Comparison of ENCODE assay signal across 10 cellular contexts in the genomic region with DNA sequence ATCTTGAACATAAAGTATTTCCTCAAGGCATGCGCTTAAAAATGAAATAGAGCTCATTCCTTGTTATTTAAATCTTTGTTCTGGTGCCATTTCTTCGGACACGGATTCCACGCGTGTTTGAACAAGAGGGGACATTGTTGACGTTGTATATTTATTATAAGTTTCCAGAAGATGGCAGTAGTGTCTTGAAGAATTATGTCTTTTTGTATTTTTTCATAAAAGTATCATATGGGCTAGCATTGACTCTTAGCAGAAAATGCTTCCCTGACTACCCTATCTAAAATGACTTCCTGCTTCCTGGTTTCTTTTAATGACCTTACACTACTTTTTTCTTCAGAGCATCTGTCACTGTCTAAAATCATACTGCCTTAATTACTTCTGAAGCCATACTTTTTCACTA. TPM values are rescaled to one million over a fixed set of nuclear protein-coding genes. Genes with fewer than 3 reads are reported as not detected.
DNase-seq lines count a peak whose midpoint lies in the region; ATAC-seq and TF ChIP-seq lines count a peak whose summit lies in the region.
"Had no signal": no experiment of that assay in that cellular context is flagged by ENCODE, and none has a peak within 500 bp of the region (broad histone marks: within the 10 kb centered on the region; RNA-seq: fewer than 3 reads in every experiment).

No MANE protein-coding gene starts in this region.

- no peak overlapping the region for H3K9ac ChIP-seq in endodermal cell (ENCODE audit: extremely low read depth, low read length, poor library complexity, severe bottlenecking)

- no peaks in the 10 kb centered on the region for H3K9me3 Mint-ChIP-seq in activated T-cell treated with anti-CD3 and anti-CD28 coated beads, Interleukin-2, amount 50 U/mL, for 4 hours
- H3K9me3 Mint-ChIP-seq in endodermal cell: peaks cover 5% of the 10 kb centered on the region
- H3K9me3 Mint-ChIP-seq in progenitor cell of endocrine pancreas (ENCODE audit: low read depth): peaks cover 5% of the 10 kb centered on the region

- no peak for DNase-seq in activated T-cell treated with anti-CD3 and anti-CD28 coated beads, Interleukin-2, amount 50 U/mL, for 4 hours
- DNase-seq in activated T-cell treated with anti-CD3 and anti-CD28 coated beads for 4 hours (no peak), NCI-H1105 treated with DMSO at 0.1 percent for 48 hours (lab: John Stamatoyannopoulos, UW) (peak; percentile 27), endodermal cell (no peak), progenitor cell of endocrine pancreas (ENCODE audit: low spot score, unreplicated experiment) (no peak), RWPE1 (ENCODE audit: low spot score) (no peak)
- no peak for DNase-seq in effector memory CD4-positive, alpha-beta T cell
- DNase-seq: activated CD4-positive, alpha-beta T cell treated with anti-CD3 and anti-CD28 coated beads for 48 hours had no signal

- peaks cover 12% of the 10 kb centered on the region for H3K9me3 ChIP-seq in endodermal cell (ENCODE audit: control insufficient read depth, low read length)
- H3K9me3 ChIP-seq in effector memory CD4-positive, alpha-beta T cell (ENCODE audit: control insufficient read depth, low read length): no peaks in the 10 kb centered on the region

- H3K27ac ChIP-seq in endodermal cell (ENCODE audit: low read depth, low read length): no peak overlapping the region
- no peak overlapping the region for H3K27ac ChIP-seq in effector memory CD4-positive, alpha-beta T cell (ENCODE audit: insufficient read depth, low read length, poor library complexity, severe bottlenecking)
- H3K27ac ChIP-seq in RWPE1: no peak overlapping the region
- H3K27ac ChIP-seq: HL-60 had no signal

- peak; percentile 46 to 57 for ATAC-seq in activated T-cell treated with anti-CD3 and anti-CD28 coated beads, Interleukin-2, amount 50 U/mL, for 4 hours
- ATAC-seq in GM19035 (IDR thresholded peaks at IDR 0.05; ENCODE audit: unreplicated experiment): no peak

- H3K27me3 Mint-ChIP-seq in activated T-cell treated with anti-CD3 and anti-CD28 coated beads, Interleukin-2, amount 50 U/mL, for 4 hours (ENCODE audit: low read depth): peaks cover 2% of the 10 kb centered on the region
- H3K27me3 Mint-ChIP-seq in endodermal cell (ENCODE audit: insufficient read depth): no peaks in the 10 kb centered on the region
- H3K27me3 Mint-ChIP-seq in progenitor cell of endocrine pancreas: no peaks in the 10 kb centered on the region

- no peaks in the 10 kb centered on the region for H3K27me3 ChIP-seq in endodermal cell (ENCODE audit: control insufficient read depth, insufficient read depth, low read length, poor library complexity, severe bottlenecking)
- H3K27me3 ChIP-seq in effector memory CD4-positive, alpha-beta T cell (replicated peaks; ENCODE audit: control insufficient read depth, insufficient read depth, low read length, poor library complexity, severe bottlenecking): no peaks in the 10 kb centered on the region

- H3K4me1 ChIP-seq in endodermal cell (ENCODE audit: control insufficient read depth, insufficient read depth, low read length): no peaks in the 10 kb centered on the region
- H3K4me1 ChIP-seq in effector memory CD4-positive, alpha-beta T cell (ENCODE audit: control insufficient read depth, insufficient read depth, low read length, poor library complexity, severe bottlenecking): peaks cover 3% of the 10 kb centered on the region

- POLR2A ChIA-PET in RWPE1 (lab: Yijun Ruan, JAX; ENCODE audit: low non-redundant PET): no interaction called here

- CTCF ChIA-PET in RWPE1 (lab: Yijun Ruan, JAX): interaction anchor here (0.5 to 1.8 kb wide), 10 partner anchors 32 to 333 kb away, joined by 3 to 10 read pairs (median 4); no protein-coding TSS in a partner anchor

- no peak overlapping the region for H3K4me3 Mint-ChIP-seq in activated T-cell treated with anti-CD3 and anti-CD28 coated beads, Interleukin-2, amount 50 U/mL, for 4 hours
- no peak overlapping the region for H3K4me3 Mint-ChIP-seq in endodermal cell
- no peak overlapping the region for H3K4me3 Mint-ChIP-seq in progenitor cell of endocrine pancreas (ENCODE audit: low read depth)

- H3K36me3 ChIP-seq in endodermal cell (ENCODE audit: control insufficient read depth, insufficient read depth, low read length): peaks cover 64% of the 10 kb centered on the region
- peaks cover 34% of the 10 kb centered on the region for H3K36me3 ChIP-seq in effector memory CD4-positive, alpha-beta T cell (ENCODE audit: control insufficient read depth, insufficient read depth, low read length)

- no peak overlapping the region for H3K27ac Mint-ChIP-seq in endodermal cell
- H3K27ac Mint-ChIP-seq in progenitor cell of endocrine pancreas: peak overlapping the region; percentile 61

- H3K36me3 Mint-ChIP-seq in activated T-cell treated with anti-CD3 and anti-CD28 coated beads, Interleukin-2, amount 50 U/mL, for 4 hours (ENCODE audit: insufficient read depth): peaks cover 42% of the 10 kb centered on the region
- H3K36me3 Mint-ChIP-seq in endodermal cell (ENCODE audit: low read depth) (peaks cover 64% of the 10 kb centered on the region), progenitor cell of endocrine pancreas (ENCODE audit: insufficient read depth) (peaks cover 40% of the 10 kb centered on the region)

- peak; percentile 26 for TF ChIP-seq CTCF in endodermal cell (conservative IDR thresholded peaks at IDR 0.05)
- no peak for TF ChIP-seq CTCF in progenitor cell of endocrine pancreas (IDR thresholded peaks at IDR 0.05; ENCODE audit: unreplicated experiment)
- TF ChIP-seq CTCF in RWPE1 (conservative IDR thresholded peaks at IDR 0.05; ENCODE audit: low read depth): no peak

- no peak overlapping the region for H3K4me3 ChIP-seq in endodermal cell (ENCODE audit: low read length)
- H3K4me3 ChIP-seq in effector memory CD4-positive, alpha-beta T cell (ENCODE audit: insufficient read depth, low read depth, low read length, poor library complexity, severe bottlenecking): no peak overlapping the region

- WGBS in endodermal cell (ENCODE audit: insufficient coverage in 1 of 2, insufficient read length in 1 of 2), 2 experiments: 88 to 97% methylated on average over 5 to 6 of the region's 6 CpGs

- H3K4me1 Mint-ChIP-seq in activated T-cell treated with anti-CD3 and anti-CD28 coated beads, Interleukin-2, amount 50 U/mL, for 4 hours (ENCODE audit: low read depth): peaks cover 38% of the 10 kb centered on the region
- H3K4me1 Mint-ChIP-seq in endodermal cell (peaks cover 6% of the 10 kb centered on the region), progenitor cell of endocrine pancreas (ENCODE audit: low read depth) (no peaks in the 10 kb centered on the region)

RNA-seq across cellular contexts. Expression of a gene that starts 20.4 kb away (rescaled TPM):
- 10 to 100 TPM; 25.0 to 31.9 (median 31.7) TPM for total RNA-seq in activated T-cell treated with anti-CD3 and anti-CD28 coated beads, Interleukin-2, amount 50 U/mL, for 4 hours
- total RNA-seq in endodermal cell (10 to 100 TPM; 45.4 to 55.3 TPM), progenitor cell of endocrine pancreas (66.3 and 67.2 TPM in 2 replicates)
- 50.3 TPM for polyA plus RNA-seq in endodermal cell (2013, experiment 1 of 2)
- 37.7 TPM for polyA plus RNA-seq in endodermal cell (2013, experiment 2 of 2)

RNA-seq across cellular contexts. Expression of a gene that starts 50.1 kb away (rescaled TPM):
- total RNA-seq in activated T-cell treated with anti-CD3 and anti-CD28 coated beads, Interleukin-2, amount 50 U/mL, for 4 hours: 100 to 1,000 TPM in 1 of 3 donors, 10 to 100 TPM in 2; 77.2 to 105 (median 92.4) TPM
- total RNA-seq in endodermal cell: under 1 TPM; 0.04 to 0.07 TPM
- 0.18 TPM for polyA plus RNA-seq in endodermal cell (2013, experiment 1 of 2)
- polyA plus RNA-seq in endodermal cell (2013, experiment 2 of 2): 0.41 TPM
- 0.29 and 0.36 TPM in 2 replicates for total RNA-seq in progenitor cell of endocrine pancreas

Comparison
In these comparisons a context has a peak if more than half of its experiments do, and no peak if none do; other contexts are left out.
1. RNA of a gene that starts 50.1 kb away (total RNA-seq): 77.2 to 105 TPM in activated T-cell treated with anti-CD3 and anti-CD28 coated beads, Interleukin-2, amount 50 U/mL, for 4 hours; 0.29 to 0.36 TPM in progenitor cell of endocrine pancreas and 0.04 to 0.07 TPM in endodermal cell; every median in the first group is over 10 times any median in the second.